21 cellular contexts compared by ENCODE assay signal in genomic region chr2:175158894-175159293, GRCh38. TPM values are rescaled to one million over a fixed set of nuclear protein-coding genes. Genes with fewer than 3 reads are reported as not detected.
DNase-seq lines count a peak whose midpoint lies in the region; ATAC-seq, FAIRE-seq and TF ChIP-seq lines count a peak whose summit lies in the region.
"Had no signal": no experiment of that assay in that cellular context is flagged by ENCODE, and none has a peak within 500 bp of the region (broad histone marks: within the 10 kb centered on the region; RNA-seq: fewer than 3 reads in every experiment).

No MANE protein-coding gene starts in this region.

- H2BK20ac ChIP-seq in H1 (ENCODE audit: low read length): no peak overlapping the region

- DNase-seq in cardiac muscle cell (ENCODE audit: low read depth in 1 of 2, low spot score in 1 of 2) (no peak), right atrium auricular region (ENCODE audit: low spot score) (no peak), H1 (ENCODE audit: low read depth in 1 of 2, low spot score in 2 of 2) (no peak), mesendoderm (no peak), adrenal gland (no peak)
- no peak for DNase-seq in activated CD4-positive, CD25-positive, alpha-beta regulatory T cell treated with anti-CD3 and anti-CD28 coated beads, Interleukin-2, amount 50 U/mL, for 72 hours
- DNase-seq: AML-193; Caco-2; Calu3; CD4-positive, alpha-beta T cell; CD8-positive, alpha-beta T cell; DMS79 treated with DMSO at 0.1 percent for 48 hours; GF-D8 had no signal

- peaks cover 6 to 11% of the 10 kb centered on the region in 2 experiments for H4K20me1 ChIP-seq in H1 (replicated peaks in 1 of 2; ENCODE audit: control insufficient read depth in 1 of 2, insufficient read depth in 2 of 2, low read length in 2 of 2)

- TF ChIP-seq RAD21 in H1 (IDR thresholded peaks at IDR 0.05 in 1 of 2, conservative IDR thresholded peaks at IDR 0.05 in 1 of 2; ENCODE audit: low read depth in 2 of 2, low read length in 2 of 2): no peak

- no peak overlapping the region for H3K4me2 ChIP-seq in H1 (ENCODE audit: insufficient read depth in 1 of 2, low read depth in 2 of 2, low read length in 2 of 2)
- H3K4me2 ChIP-seq in mesendoderm (ENCODE audit: low read length): no peak overlapping the region
- H3K4me2 ChIP-seq: A549; BLaER1 treated with 17β-estradiol and CSF1 and Interleukin-3, amounts not matched to agents 10 nM and 100 nM had no signal

- TF ChIP-seq POLR2A in H1 (IDR thresholded peaks at IDR 0.05; ENCODE audit: control extremely low read depth in 1 of 2, low read depth in 2 of 2, low read length in 2 of 2) (no peak), adrenal gland (IDR thresholded peaks at IDR 0.05) (no peak)

- TF ChIP-seq CTCF in cardiac muscle cell (IDR thresholded peaks at IDR 0.05; ENCODE audit: low read depth, low read length): no peak
- no peak for TF ChIP-seq CTCF in right atrium auricular region (IDR thresholded peaks at IDR 0.05)
- TF ChIP-seq CTCF in H1 (IDR thresholded peaks at IDR 0.05; ENCODE audit: control extremely low read depth in 1 of 3, insufficient read depth in 1 of 3, low read depth in 1 of 3, low read length in 3 of 3): no peak
- no peak for TF ChIP-seq CTCF in adrenal gland (IDR thresholded peaks at IDR 0.05)

- H2BK12ac ChIP-seq in H1 (ENCODE audit: low read depth, low read length): no peak overlapping the region

- H3K27me3 ChIP-seq in cardiac muscle cell (no peaks in the 10 kb centered on the region), right atrium auricular region (no peaks in the 10 kb centered on the region), H1 (replicated peaks in 1 of 4; ENCODE audit: control insufficient read depth in 3 of 4, extremely low read depth in 1 of 4, insufficient read depth in 3 of 4, low read length in 3 of 4) (no peaks in the 10 kb centered on the region), mesendoderm (ENCODE audit: insufficient read depth, low read length, poor library complexity) (no peaks in the 10 kb centered on the region), adrenal gland (no peaks in the 10 kb centered on the region)
- H3K27me3 ChIP-seq: BLaER1 treated with 17β-estradiol and CSF1 and Interleukin-3, amounts not matched to agents 10 nM and 100 nM had no signal

- H4K91ac ChIP-seq in H1 (replicated peaks; ENCODE audit: insufficient read length, low read length): no peak overlapping the region

- H3K56ac ChIP-seq in H1 (replicated peaks; ENCODE audit: insufficient read length, low read depth, low read length): no peak overlapping the region
- no peak overlapping the region for H3K56ac ChIP-seq in mesendoderm (ENCODE audit: low read length)

- no peak overlapping the region for H2BK120ac ChIP-seq in H1 (replicated peaks; ENCODE audit: low read depth, low read length)
- no peak overlapping the region for H2BK120ac ChIP-seq in mesendoderm (ENCODE audit: low read depth, low read length)

- H3K23ac ChIP-seq in H1 (ENCODE audit: insufficient read length): no peak overlapping the region
- no peak overlapping the region for H3K23ac ChIP-seq in mesendoderm (ENCODE audit: low read length)

- WGBS in H1 (ENCODE audit: extremely low coverage in 1 of 2, insufficient coverage in 1 of 2, insufficient read length in 1 of 2, insufficient replicate concordance in 2 of 2, low coverage in 1 of 2, low lambda C conversion rate in 2 of 2, missing lambda C conversion rate in 1 of 2), 2 experiments: 91% methylated on average over 4 of the region's 4 CpGs; no CpG with 5 or more reads in 1 of the 2 experiments
- no CpG with 5 or more reads among the region's 4 CpGs for WGBS in mesendoderm (ENCODE audit: extremely low coverage, insufficient coverage, low lambda C conversion rate)
- 71 to 82% (median 78%) methylated on average over 4 of the region's 4 CpGs for WGBS in adrenal gland, 4 donors

- no peak for FAIRE-seq in H1 (lab: Jason Lieb, UNC)
- FAIRE-seq: A549, D721Med, GM12891, GM19239 had no signal

- H2BK15ac ChIP-seq in H1 (ENCODE audit: low read length) (no peak overlapping the region), mesendoderm (replicated peaks; ENCODE audit: low read depth) (no peak overlapping the region)

- no peak overlapping the region for H3K9ac ChIP-seq in H1 (replicated peaks in 1 of 4; ENCODE audit: extremely low read depth in 1 of 4, low read depth in 3 of 4, low read length in 3 of 4)
- H3K9ac ChIP-seq in mesendoderm (ENCODE audit: low read length): no peak overlapping the region
- H3K9ac ChIP-seq: BLaER1 treated with 17β-estradiol and CSF1 and Interleukin-3, amounts not matched to agents 10 nM and 100 nM had no signal

- H3K79me2 ChIP-seq in H1 (ENCODE audit: control insufficient read depth in 1 of 2, insufficient read depth in 2 of 2, low read length in 2 of 2) (peaks cover 26 to 94% of the 10 kb centered on the region in 2 experiments), mesendoderm (ENCODE audit: control insufficient read depth, insufficient read depth, low read length) (peaks cover 57% of the 10 kb centered on the region)

- H3K4me3 ChIP-seq in cardiac muscle cell: no peak overlapping the region
- H3K4me3 ChIP-seq in right atrium auricular region: no peak overlapping the region
- no peak overlapping the region for H3K4me3 ChIP-seq in H1 (ENCODE audit: extremely low read depth in 1 of 4, insufficient read depth in 2 of 4, low read depth in 3 of 4, low read length in 4 of 4)
- no peak overlapping the region for H3K4me3 ChIP-seq in mesendoderm (ENCODE audit: low read length)
- no peak overlapping the region for H3K4me3 ChIP-seq in adrenal gland
- H3K4me3 ChIP-seq: A549; BLaER1 treated with 17β-estradiol and CSF1 and Interleukin-3, amounts not matched to agents 10 nM and 100 nM had no signal

- H2AK5ac ChIP-seq in H1 (ENCODE audit: low read depth, low read length) (no peak overlapping the region), mesendoderm (ENCODE audit: low read length) (no peak overlapping the region)

- no peak overlapping the region for H3K14ac ChIP-seq in H1 (ENCODE audit: insufficient read length)

- H3K27ac ChIP-seq in cardiac muscle cell (peak overlapping the region; percentile 14), right atrium auricular region (no peak overlapping the region), H1 (ENCODE audit: low read depth, low read length) (no peak overlapping the region), mesendoderm (ENCODE audit: low read depth, low read length) (no peak overlapping the region), adrenal gland (no peak overlapping the region)
- H3K27ac ChIP-seq: 22Rv1; A549; BLaER1 treated with 17β-estradiol and CSF1 and Interleukin-3, amounts not matched to agents 10 nM and 100 nM; C4-2B had no signal

- H3K18ac ChIP-seq in H1 (ENCODE audit: extremely low read depth, low read length) (no peak overlapping the region), mesendoderm (ENCODE audit: low read length) (no peak overlapping the region)

- TF ChIP-seq EP300 in H1 (IDR thresholded peaks at IDR 0.05; ENCODE audit: borderline replicate concordance in 1 of 2, low read depth in 2 of 2, low read length in 2 of 2): no peak

- H3K79me1 ChIP-seq in H1 (ENCODE audit: low read depth, low read length) (peaks cover 6% of the 10 kb centered on the region; the same call in 1 of the 2 replicates), mesendoderm (ENCODE audit: low read length) (peaks cover 7% of the 10 kb centered on the region)

- no peak overlapping the region for H2BK5ac ChIP-seq in H1 (ENCODE audit: low read depth, low read length)
- H2BK5ac ChIP-seq in mesendoderm (ENCODE audit: low read length): no peak overlapping the region

- no peak overlapping the region for H3K4ac ChIP-seq in H1 (replicated peaks; ENCODE audit: insufficient read length, low read depth, low read length)
- no peak overlapping the region for H3K4ac ChIP-seq in mesendoderm (ENCODE audit: low read depth, low read length)

- POLR2A ChIA-PET in H1 (lab: Charles Lee; ENCODE audit: partially characterized antibody): interaction anchor here (0.7 kb wide), 1 partner anchor 8 kb away, joined by 5 read pairs; no protein-coding TSS in a partner anchor

- H3K9me3 ChIP-seq in cardiac muscle cell (ENCODE audit: low read depth) (no peaks in the 10 kb centered on the region), right atrium auricular region (no peaks in the 10 kb centered on the region), H1 (ENCODE audit: insufficient read depth in 2 of 2, low read depth in 1 of 2, low read length in 1 of 2) (no peaks in the 10 kb centered on the region), adrenal gland (replicated peaks in 1 of 3) (no peaks in the 10 kb centered on the region)
- H3K9me3 ChIP-seq: A549, Caco-2 had no signal

- H3K36me3 ChIP-seq in cardiac muscle cell (no peaks in the 10 kb centered on the region), right atrium auricular region (no peaks in the 10 kb centered on the region), H1 (ENCODE audit: control insufficient read depth in 2 of 4, insufficient read depth in 4 of 4, low read length in 3 of 4) (peaks cover 0 to 4% (median 0%) of the 10 kb centered on the region in 4 experiments; a peak in 1 of 8 replicates), mesendoderm (ENCODE audit: control insufficient read depth, insufficient read depth, low read length) (no peaks in the 10 kb centered on the region), adrenal gland (replicated peaks in 1 of 2) (no peaks in the 10 kb centered on the region)

- no peak for ATAC-seq in HG03108 (IDR thresholded peaks at IDR 0.05; ENCODE audit: unreplicated experiment)
- ATAC-seq: A549; CD8-positive, alpha-beta T cell had no signal

- H4K8ac ChIP-seq in H1 (ENCODE audit: extremely low read depth, insufficient read depth, low read length) (peak overlapping the region; percentile 51; the same call in 1 of the 2 replicates), mesendoderm (ENCODE audit: low read depth, low read length) (peak overlapping the region; percentile 28)

- H3K23me2 ChIP-seq in H1 (ENCODE audit: low read depth, low read length): no peaks in the 10 kb centered on the region

- no peaks in the 10 kb centered on the region for H3K4me1 ChIP-seq in cardiac muscle cell (ENCODE audit: low read depth)
- peaks cover 0 to 21% of the 10 kb centered on the region in 2 donors for H3K4me1 ChIP-seq in right atrium auricular region
- H3K4me1 ChIP-seq in H1 (replicated peaks in 1 of 4; ENCODE audit: control insufficient read depth in 3 of 4, insufficient read depth in 4 of 4, low read length in 3 of 4): peaks cover 0 to 4% (median 0%) of the 10 kb centered on the region in 4 experiments; a peak in 1 of 7 replicates
- no peaks in the 10 kb centered on the region for H3K4me1 ChIP-seq in mesendoderm (ENCODE audit: control insufficient read depth, low read depth, low read length)
- peaks cover 0 to 3% of the 10 kb centered on the region in 2 donors for H3K4me1 ChIP-seq in adrenal gland (replicated peaks in 1 of 2)
- H3K4me1 ChIP-seq: Caco-2 had no signal

- H4K5ac ChIP-seq in H1 (ENCODE audit: insufficient read length, low read depth, low read length) (no peak overlapping the region), mesendoderm (ENCODE audit: low read length) (no peak overlapping the region)

- intact Hi-C loops in adrenal gland (cut with DNase I): no loop called here

- H2AFZ ChIP-seq in H1 (ENCODE audit: low read length): no peak overlapping the region

- CTCF ChIA-PET in H1 (lab: Charles Lee; ENCODE audit: partially characterized antibody): interaction anchor here (0.6 kb wide), 1 partner anchor 112 kb away, joined by 3 read pairs; no protein-coding TSS in a partner anchor

RNA-seq across cellular contexts. Expression of gene ATF2, which starts 9.1 kb away (rescaled TPM):
- 36.5 and 40.9 TPM in 2 replicates for total RNA-seq in cardiac muscle cell
- 25.7 and 38.3 TPM in 2 replicates for polyA plus RNA-seq in cardiac muscle cell
- total RNA-seq in right atrium auricular region: 10 to 100 TPM; 22.3 to 28.1 TPM
- 43.1 and 46.5 TPM in 2 replicates for total RNA-seq in H1 (2021; fragmentation: NEBNext Ultra II Directional; extraction: Animal tissue kit (Norgen Biotek cat#: 25700))
- polyA plus RNA-seq in H1 (2011; rRNA removed): 17.5 and 31.2 TPM in 2 replicates
- polyA plus RNA-seq in H1 (2011; cell fraction: cytosol; rRNA removed): 24.1 TPM
- polyA plus RNA-seq in H1 (2011; cell fraction: nucleus; rRNA removed): 29.7 TPM
- 18.9 to 32.9 TPM (median 24.9 TPM) in 4 replicates for polyA plus RNA-seq in H1 (2012, experiment 1 of 2)
- 1.3 TPM for polyA plus RNA-seq in H1 (2012, experiment 2 of 2)
- polyA plus RNA-seq in H1 (2013, experiment 1 of 2): 21.0 TPM
- 21.7 TPM for polyA plus RNA-seq in H1 (2013, experiment 2 of 2)
- polyA minus RNA-seq in H1 (2011; rRNA and poly(A)+ RNA removed): 123 and 172 TPM in 2 replicates
- polyA minus RNA-seq in H1 (2011; cell fraction: cytosol; rRNA and poly(A)+ RNA removed): 41.2 TPM
- polyA minus RNA-seq in H1 (2011; cell fraction: nucleus; rRNA and poly(A)+ RNA removed): 149 TPM
- polyA plus RNA-seq in mesendoderm (2013, experiment 1 of 2): 24.7 TPM
- polyA plus RNA-seq in mesendoderm (2013, experiment 2 of 2): 25.9 TPM
- total RNA-seq in adrenal gland: 10 to 100 TPM; 34.3 to 58.3 (median 51.4) TPM
- 10 to 100 TPM; 16.5 to 60.1 (median 20.9) TPM for polyA plus RNA-seq in adrenal gland

RNA-seq across cellular contexts. Expression of gene ATP5MC3, which starts 22.6 kb away (rescaled TPM):
- total RNA-seq in cardiac muscle cell: 300 and 457 TPM in 2 replicates
- 1,477 and 2,044 TPM in 2 replicates for polyA plus RNA-seq in cardiac muscle cell
- 100 to 1,000 TPM; 492 to 746 TPM for total RNA-seq in right atrium auricular region
- 320 and 327 TPM in 2 replicates for total RNA-seq in H1 (2021; fragmentation: NEBNext Ultra II Directional; extraction: Animal tissue kit (Norgen Biotek cat#: 25700))
- 500 and 856 TPM in 2 replicates for polyA plus RNA-seq in H1 (2011; rRNA removed)
- 561 TPM for polyA plus RNA-seq in H1 (2011; cell fraction: cytosol; rRNA removed)
- polyA plus RNA-seq in H1 (2011; cell fraction: nucleus; rRNA removed): 153 TPM
- polyA plus RNA-seq in H1 (2012, experiment 1 of 2): 400 to 492 TPM (median 430 TPM) in 4 replicates
- 488 TPM for polyA plus RNA-seq in H1 (2012, experiment 2 of 2)
- polyA plus RNA-seq in H1 (2013, experiment 1 of 2): 358 TPM
- 374 TPM for polyA plus RNA-seq in H1 (2013, experiment 2 of 2)
- polyA minus RNA-seq in H1 (2011; rRNA and poly(A)+ RNA removed): 187 and 206 TPM in 2 replicates
- polyA minus RNA-seq in H1 (2011; cell fraction: cytosol; rRNA and poly(A)+ RNA removed): 113 TPM
- polyA minus RNA-seq in H1 (2011; cell fraction: nucleus; rRNA and poly(A)+ RNA removed): 89.8 TPM
- 403 TPM for polyA plus RNA-seq in mesendoderm (2013, experiment 1 of 2)
- polyA plus RNA-seq in mesendoderm (2013, experiment 2 of 2): 419 TPM
- total RNA-seq in adrenal gland: 100 to 1,000 TPM; 104 to 249 (median 189) TPM
- 100 to 1,000 TPM; 100 to 273 (median 152) TPM for polyA plus RNA-seq in adrenal gland
